1 cellular context compared by ENCODE assay signal in genomic region chr4:100063355-100063754, GRCh38.
TF ChIP-seq lines count a peak whose summit lies in the region.

No MANE protein-coding gene starts in this region.

TF ChIP-seq in Ishikawa, 13 proteins besides CTCF, POLR2A, EP300 and RAD21 (continued from another document):
- TF ChIP-seq REST (IDR thresholded peaks at IDR 0.05; ENCODE audit: low read depth) = no peak
- no peak for TF ChIP-seq TAF1 (IDR thresholded peaks at IDR 0.05; ENCODE audit: low read depth)
- TF ChIP-seq FOXM1 (IDR thresholded peaks at IDR 0.05; ENCODE audit: borderline replicate concordance, low read depth) = no peak
- no peak for TF ChIP-seq NFIC (IDR thresholded peaks at IDR 0.05)
- no peak for TF ChIP-seq CREB1 (IDR thresholded peaks at IDR 0.05; ENCODE audit: low read depth)
- no peak for TF ChIP-seq MAX (IDR thresholded peaks at IDR 0.05)
- no peak for TF ChIP-seq EGR1 (IDR thresholded peaks at IDR 0.05)
- no peak for TF ChIP-seq ZBTB7A (IDR thresholded peaks at IDR 0.05; ENCODE audit: low read depth)
- no peak for TF ChIP-seq TCF12 (IDR thresholded peaks at IDR 0.05; ENCODE audit: low read depth)
- TF ChIP-seq CEBPB (IDR thresholded peaks at IDR 0.05) = no peak
